In genomic region chr2:42922293-42922692, GRCh38 we compare ENCODE assay signal across 16 cellular contexts.
DNase-seq lines count a peak whose midpoint lies in the region; ATAC-seq, FAIRE-seq and TF ChIP-seq lines count a peak whose summit lies in the region.
"Had no signal": no experiment of that assay in that cellular context is flagged by ENCODE, and none has a peak within 500 bp of the region (broad histone marks: within the 10 kb centered on the region; RNA-seq: fewer than 3 reads in every experiment).

No MANE protein-coding gene starts in this region.

- no peak overlapping the region for H3K18ac ChIP-seq in H1 (ENCODE audit: extremely low read depth, low read length)

- peaks cover 14 to 30% (median 20%) of the 10 kb centered on the region in 4 experiments for H3K4me1 ChIP-seq in H1 (replicated peaks in 1 of 4; ENCODE audit: control insufficient read depth in 3 of 4, insufficient read depth in 4 of 4, low read length in 3 of 4)
- H3K4me1 ChIP-seq in muscle layer of duodenum (ENCODE audit: control insufficient read depth in 1 of 2, insufficient read depth in 2 of 2, low read length in 2 of 2) = peaks cover 32 to 42% of the 10 kb centered on the region in 2 donors
- peaks cover 49 to 61% (median 54%) of the 10 kb centered on the region in 4 donors for H3K4me1 ChIP-seq in stomach
- peaks cover 39 to 45% of the 10 kb centered on the region in 2 donors for H3K4me1 ChIP-seq in left lung

- CTCF ChIA-PET in H1 (lab: Charles Lee; ENCODE audit: partially characterized antibody) = interaction anchor here (0.7 to 9.9 kb wide), 7 partner anchors 9 to 562 kb away, joined by 3 to 69 read pairs (median 3); no protein-coding TSS in a partner anchor

- H3K4me2 ChIP-seq in H1 (ENCODE audit: insufficient read depth in 1 of 2, low read depth in 2 of 2, low read length in 2 of 2) = no peak overlapping the region

- no peaks in the 10 kb centered on the region for H3K36me3 ChIP-seq in H1 (ENCODE audit: control insufficient read depth in 2 of 4, insufficient read depth in 4 of 4, low read length in 3 of 4)
- no peaks in the 10 kb centered on the region for H3K36me3 ChIP-seq in muscle layer of duodenum (ENCODE audit: control insufficient read depth in 1 of 2, insufficient read depth in 2 of 2, low read length in 2 of 2)
- no peaks in the 10 kb centered on the region for H3K36me3 ChIP-seq in stomach
- no peaks in the 10 kb centered on the region for H3K36me3 ChIP-seq in left lung

- POLR2A ChIA-PET in H1 (lab: Charles Lee; ENCODE audit: partially characterized antibody) = no interaction called here

- H3K9ac ChIP-seq in H1 (replicated peaks in 1 of 4; ENCODE audit: extremely low read depth in 1 of 4, low read depth in 3 of 4, low read length in 3 of 4) = no peak overlapping the region

- peak overlapping the region; percentile 100 for H3K27ac Mint-ChIP-seq in HFFc6
- H3K27ac Mint-ChIP-seq: dendritic cell treated with granulocyte-macrophage colony-stimulating factor and Interleukin-4, amounts not matched to agents 40 ng/mL and 50 ng/mL, for 4 days had no signal

- TF ChIP-seq CTCF in HFFc6 (IDR thresholded peaks at IDR 0.05) = no peak
- TF ChIP-seq CTCF in H1 (IDR thresholded peaks at IDR 0.05; ENCODE audit: control extremely low read depth in 1 of 3, insufficient read depth in 1 of 3, low read depth in 1 of 3, low read length in 3 of 3) = no peak
- no peak for TF ChIP-seq CTCF in stomach (IDR thresholded peaks at IDR 0.05)
- TF ChIP-seq CTCF in left lung (IDR thresholded peaks at IDR 0.05) = no peak

- H3K4me3 ChIP-seq in H1 (ENCODE audit: extremely low read depth in 1 of 4, insufficient read depth in 2 of 4, low read depth in 3 of 4, low read length in 4 of 4) = no peak overlapping the region
- peak overlapping the region in 1 of 2 donors; percentile 21 for H3K4me3 ChIP-seq in muscle layer of duodenum (ENCODE audit: low read depth in 1 of 2, low read length in 2 of 2)
- no peak overlapping the region for H3K4me3 ChIP-seq in stomach
- H3K4me3 ChIP-seq in left lung = no peak overlapping the region

- H4K20me1 ChIP-seq in H1 (replicated peaks in 1 of 2; ENCODE audit: control insufficient read depth in 1 of 2, insufficient read depth in 2 of 2, low read length in 2 of 2) = no peaks in the 10 kb centered on the region

- no peaks in the 10 kb centered on the region for H3K23me2 ChIP-seq in H1 (ENCODE audit: low read depth, low read length)

- no peak overlapping the region for H2AFZ ChIP-seq in H1 (ENCODE audit: low read length)

- H4K5ac ChIP-seq in H1 (ENCODE audit: insufficient read length, low read depth, low read length) = no peak overlapping the region

- H2AK5ac ChIP-seq in H1 (ENCODE audit: low read depth, low read length) = no peak overlapping the region

- H4K91ac ChIP-seq in H1 (replicated peaks; ENCODE audit: insufficient read length, low read length) = no peak overlapping the region

- intact Hi-C loops in stomach (cut with DNase I; ENCODE audit: low total_unique reads) (no loop called here), left lung (cut with DNase I) (loop anchor here in 1 of 2 donors (10.0 kb wide), 1 partner anchor 67 kb away; no protein-coding TSS in a partner anchor)

- no peaks in the 10 kb centered on the region for H3K27me3 ChIP-seq in H1 (replicated peaks in 1 of 4; ENCODE audit: control insufficient read depth in 3 of 4, extremely low read depth in 1 of 4, insufficient read depth in 3 of 4, low read length in 3 of 4)
- H3K27me3 ChIP-seq in muscle layer of duodenum (ENCODE audit: low read depth, low read length) = no peaks in the 10 kb centered on the region
- no peaks in the 10 kb centered on the region for H3K27me3 ChIP-seq in stomach
- H3K27me3 ChIP-seq in left lung = peaks cover 0 to 20% of the 10 kb centered on the region in 2 donors

- no peaks in the 10 kb centered on the region for H3K79me2 ChIP-seq in H1 (ENCODE audit: control insufficient read depth in 1 of 2, insufficient read depth in 2 of 2, low read length in 2 of 2)

- 0 out of 2 replicates have a peak overlapping the region, but pooled peaks have one; percentile 2 for H2BK15ac ChIP-seq in H1 (ENCODE audit: low read length)

- H3K23ac ChIP-seq in H1 (ENCODE audit: insufficient read length) = no peak overlapping the region

- H2BK5ac ChIP-seq in H1 (ENCODE audit: low read depth, low read length) = no peak overlapping the region

- no peak overlapping the region for H2BK120ac ChIP-seq in H1 (replicated peaks; ENCODE audit: low read depth, low read length)

- DNase-seq in HFFc6 (no peak), H1 (ENCODE audit: low read depth in 1 of 2, low spot score in 2 of 2) (no peak), stomach (no peak), left lung (no peak)
- DNase-seq: activated CD4-positive, alpha-beta T cell treated with anti-CD3 and anti-CD28 coated beads, Interleukin-2, amount 50 U/mL, for 4 hours; amygdala; NCI-H1694 treated with DMSO at 0.1 percent for 48 hours; NCI-H526 treated with DMSO at 0.1 percent for 48 hours; stimulated activated naive CD8-positive, alpha-beta T cell treated with anti-CD3 and anti-CD28 coated beads, Interleukin-15, Interleukin-2, amounts not matched to agents 100 U/mL and 50 U/mL, for 24 hours had no signal

- no peak overlapping the region for H3K4me3 Mint-ChIP-seq in HFFc6
- H3K4me3 Mint-ChIP-seq: dendritic cell treated with granulocyte-macrophage colony-stimulating factor and Interleukin-4, amounts not matched to agents 40 ng/mL and 50 ng/mL, for 4 days had no signal

- TF ChIP-seq EP300 in H1 (IDR thresholded peaks at IDR 0.05; ENCODE audit: borderline replicate concordance in 1 of 2, low read depth in 2 of 2, low read length in 2 of 2) (no peak), stomach (IDR thresholded peaks at IDR 0.05) (no peak)

- H3K27me3 Mint-ChIP-seq in HFFc6 (ENCODE audit: insufficient read depth) = peaks cover 4% of the 10 kb centered on the region

- H4K8ac ChIP-seq in H1 (ENCODE audit: extremely low read depth, insufficient read depth, low read length) = 0 out of 2 replicates have a peak overlapping the region, but pooled peaks have one; percentile 19

- ATAC-seq in HG03457 (IDR thresholded peaks at IDR 0.05; ENCODE audit: unreplicated experiment) (no peak), GM19452 (IDR thresholded peaks at IDR 0.05; ENCODE audit: unreplicated experiment) (no peak), left lung (no peak), GM21528 (IDR thresholded peaks at IDR 0.05; ENCODE audit: low FRiP score, unreplicated experiment) (no peak)
- ATAC-seq: HCT116; Panc1; stimulated activated naive CD8-positive, alpha-beta T cell treated with anti-CD3 and anti-CD28 coated beads, Interleukin-15, Interleukin-2, amounts not matched to agents 100 U/mL and 50 U/mL, for 24 hours had no signal

- WGBS in H1 (ENCODE audit: extremely low coverage in 1 of 2, insufficient coverage in 1 of 2, insufficient read length in 1 of 2, insufficient replicate concordance in 2 of 2, low coverage in 1 of 2, low lambda C conversion rate in 2 of 2, missing lambda C conversion rate in 1 of 2), 2 experiments = 87% methylated on average over 2 of the region's 2 CpGs; no CpG with 5 or more reads in 1 of the 2 experiments
- WGBS in stomach, 5 donors = 70 to 90% (median 78%) methylated on average over 2 of the region's 2 CpGs

- H3K56ac ChIP-seq in H1 (replicated peaks; ENCODE audit: insufficient read length, low read depth, low read length) = no peak overlapping the region

- H3K4me1 Mint-ChIP-seq in HFFc6 (ENCODE audit: low read depth) = peaks cover 76% of the 10 kb centered on the region

- no peak overlapping the region for H2BK12ac ChIP-seq in H1 (ENCODE audit: low read depth, low read length)

- no peak overlapping the region for H3K14ac ChIP-seq in H1 (ENCODE audit: insufficient read length)

- H3K4ac ChIP-seq in H1 (replicated peaks; ENCODE audit: insufficient read length, low read depth, low read length) = no peak overlapping the region

- TF ChIP-seq POLR2A in H1 (IDR thresholded peaks at IDR 0.05; ENCODE audit: control extremely low read depth in 1 of 2, low read depth in 2 of 2, low read length in 2 of 2) = no peak
- TF ChIP-seq POLR2A in stomach (IDR thresholded peaks at IDR 0.05) = no peak

- H3K9me3 ChIP-seq in H1 (ENCODE audit: insufficient read depth in 2 of 2, low read depth in 1 of 2, low read length in 1 of 2) (no peaks in the 10 kb centered on the region), muscle layer of duodenum (ENCODE audit: control insufficient read depth in 1 of 2, low read length in 2 of 2) (no peaks in the 10 kb centered on the region), stomach (no peaks in the 10 kb centered on the region), left lung (no peaks in the 10 kb centered on the region)

- no peak overlapping the region for H2BK20ac ChIP-seq in H1 (ENCODE audit: low read length)

- no peaks in the 10 kb centered on the region for H3K36me3 Mint-ChIP-seq in HFFc6 (ENCODE audit: low read depth)

- no peak for TF ChIP-seq RAD21 in H1 (IDR thresholded peaks at IDR 0.05 in 1 of 2, conservative IDR thresholded peaks at IDR 0.05 in 1 of 2; ENCODE audit: low read depth in 2 of 2, low read length in 2 of 2)

- H3K27ac ChIP-seq in H1 (ENCODE audit: low read depth, low read length) (no peak overlapping the region), muscle layer of duodenum (ENCODE audit: low read length) (peak overlapping the region; percentile 98), stomach (peak overlapping the region in 4 of 5 donors; percentile 69 to 93 (median 90)), left lung (no peak overlapping the region)

- H3K79me1 ChIP-seq in H1 (ENCODE audit: low read depth, low read length) = no peaks in the 10 kb centered on the region

- H3K9me3 Mint-ChIP-seq in HFFc6 = no peaks in the 10 kb centered on the region
- H3K9me3 Mint-ChIP-seq: dendritic cell treated with granulocyte-macrophage colony-stimulating factor and Interleukin-4, amounts not matched to agents 40 ng/mL and 50 ng/mL, for 4 days had no signal

- FAIRE-seq in H1 (lab: Jason Lieb, UNC) = no peak

TF ChIP-seq in H1, 55 proteins besides CTCF, POLR2A, EP300 and RAD21:
- TF ChIP-seq TAF1 (IDR thresholded peaks at IDR 0.05; ENCODE audit: low read depth, low read length) (no peak), HDAC6 (IDR thresholded peaks at IDR 0.05; ENCODE audit: low read depth, low read length) (no peak), FOSL1 (IDR thresholded peaks at IDR 0.05; ENCODE audit: insufficient read depth, low read depth, low read length) (no peak), BCL11A (IDR thresholded peaks at IDR 0.05; ENCODE audit: low read depth in 2 of 2, low read length in 2 of 2) (no peak)

Comparison
In these comparisons a context has a peak if more than half of its experiments do, and no peak if none do; other contexts are left out.
1. H3K27ac ChIP-seq: peak in muscle layer of duodenum (single experiment) and stomach (4 of 5); none in H1 (single experiment) and left lung (0 of 2).